Comparison of ENCODE assay signal across 11 cellular contexts in genomic region chr5:111227805-111228204, GRCh38. TPM values are rescaled to one million over a fixed set of nuclear protein-coding genes. Genes with fewer than 3 reads are reported as not detected.
A peak's percentile ranks its signal among the peaks of the same experiment; 100 is the strongest.
DNase-seq lines count a peak whose midpoint lies in the region; ATAC-seq and TF ChIP-seq lines count a peak whose summit lies in the region.
"Had no signal": no experiment of that assay in that cellular context is flagged by ENCODE, and none has a peak within 500 bp of the region (broad histone marks: within the 10 kb centered on the region; RNA-seq: fewer than 3 reads in every experiment).

No MANE protein-coding gene starts in this region.

- H3K4me3 ChIP-seq in ascending aorta: no peak overlapping the region
- H3K4me3 ChIP-seq: HAP-1, SK-N-MC had no signal

- peak; percentile 95 for DNase-seq in Daoy (ENCODE audit: low read depth)
- peak; percentile 5 for DNase-seq in NCI-H1105 treated with DMSO at 0.1 percent for 48 hours (lab: John Stamatoyannopoulos, UW)
- DNase-seq in activated naive CD8-positive, alpha-beta T cell treated with anti-CD3 and anti-CD28 coated beads, Interleukin-2, amount 50 U/mL, for 24 hours: no peak
- peak; percentile 62 for DNase-seq in myocyte (ENCODE audit: low read depth)
- no peak for DNase-seq in ureter (ENCODE audit: low spot score)
- DNase-seq in effector CD8-positive, alpha-beta T cell (lab: John Stamatoyannopoulos, UW): no peak
- DNase-seq in ascending aorta (ENCODE audit: low spot score in 2 of 2): no peak
- DNase-seq in natural killer cell treated with Interleukin-12 subunit alpha and Interleukin-12 subunit beta and Interleukin-15 and Interleukin-18, amount 100 ng/mL, for 72 hours (ENCODE audit: low spot score): no peak

- H3K4me1 ChIP-seq in ascending aorta: peaks cover 3 to 11% of the 10 kb centered on the region in 2 donors

- intact Hi-C loops in ascending aorta (cut with DNase I): no loop called here

- H3K27me3 ChIP-seq in ascending aorta: no peaks in the 10 kb centered on the region

- peaks cover 65% of the 10 kb centered on the region for H3K4me1 Mint-ChIP-seq in activated naive CD8-positive, alpha-beta T cell treated with anti-CD3 and anti-CD28 coated beads, Interleukin-2, amount 50 U/mL, for 24 hours
- peaks cover 19 to 48% of the 10 kb centered on the region in 2 donors for H3K4me1 Mint-ChIP-seq in natural killer cell treated with Interleukin-12 subunit alpha and Interleukin-12 subunit beta and Interleukin-15 and Interleukin-18, amount 100 ng/mL, for 72 hours (ENCODE audit: low read depth in 2 of 2)

- peak overlapping the region; percentile 92 for H3K4me3 Mint-ChIP-seq in activated naive CD8-positive, alpha-beta T cell treated with anti-CD3 and anti-CD28 coated beads, Interleukin-2, amount 50 U/mL, for 24 hours
- H3K4me3 Mint-ChIP-seq in natural killer cell treated with Interleukin-12 subunit alpha and Interleukin-12 subunit beta and Interleukin-15 and Interleukin-18, amount 100 ng/mL, for 72 hours: no peak overlapping the region

- H3K36me3 Mint-ChIP-seq in activated naive CD8-positive, alpha-beta T cell treated with anti-CD3 and anti-CD28 coated beads, Interleukin-2, amount 50 U/mL, for 24 hours (ENCODE audit: low read depth): peaks cover 5% of the 10 kb centered on the region
- no peaks in the 10 kb centered on the region for H3K36me3 Mint-ChIP-seq in natural killer cell treated with Interleukin-12 subunit alpha and Interleukin-12 subunit beta and Interleukin-15 and Interleukin-18, amount 100 ng/mL, for 72 hours

- H3K27ac ChIP-seq in ascending aorta: no peak overlapping the region
- H3K27ac ChIP-seq: SK-N-MC had no signal

- no peaks in the 10 kb centered on the region for H3K9me3 ChIP-seq in ascending aorta
- H3K9me3 ChIP-seq: HAP-1, heart left ventricle had no signal

- no peaks in the 10 kb centered on the region for H3K36me3 ChIP-seq in ascending aorta
- H3K36me3 ChIP-seq: HAP-1, heart left ventricle had no signal

- no peaks in the 10 kb centered on the region for H3K9me3 Mint-ChIP-seq in activated naive CD8-positive, alpha-beta T cell treated with anti-CD3 and anti-CD28 coated beads, Interleukin-2, amount 50 U/mL, for 24 hours
- no peaks in the 10 kb centered on the region for H3K9me3 Mint-ChIP-seq in natural killer cell treated with Interleukin-12 subunit alpha and Interleukin-12 subunit beta and Interleukin-15 and Interleukin-18, amount 100 ng/mL, for 72 hours

- no peak for TF ChIP-seq CTCF in ascending aorta (IDR thresholded peaks at IDR 0.05)

- no peaks in the 10 kb centered on the region for H3K27me3 Mint-ChIP-seq in activated naive CD8-positive, alpha-beta T cell treated with anti-CD3 and anti-CD28 coated beads, Interleukin-2, amount 50 U/mL, for 24 hours
- H3K27me3 Mint-ChIP-seq in natural killer cell treated with Interleukin-12 subunit alpha and Interleukin-12 subunit beta and Interleukin-15 and Interleukin-18, amount 100 ng/mL, for 72 hours: peaks cover 30 to 32% of the 10 kb centered on the region in 2 donors

- ATAC-seq in activated naive CD8-positive, alpha-beta T cell treated with anti-CD3 and anti-CD28 coated beads, Interleukin-2, amount 50 U/mL, for 24 hours: no peak
- ATAC-seq in natural killer cell treated with Interleukin-12 subunit alpha and Interleukin-12 subunit beta and Interleukin-15 and Interleukin-18, amount 100 ng/mL, for 72 hours: no peak
- ATAC-seq: heart left ventricle had no signal

- H3K27ac Mint-ChIP-seq in activated naive CD8-positive, alpha-beta T cell treated with anti-CD3 and anti-CD28 coated beads, Interleukin-2, amount 50 U/mL, for 24 hours: peak overlapping the region; percentile 97
- peak overlapping the region in 1 of 2 donors; percentile 37 for H3K27ac Mint-ChIP-seq in natural killer cell treated with Interleukin-12 subunit alpha and Interleukin-12 subunit beta and Interleukin-15 and Interleukin-18, amount 100 ng/mL, for 72 hours

RNA-seq across cellular contexts. Expression of gene CAMK4, which starts 3.6 kb away (rescaled TPM):
- total RNA-seq in Daoy (2014; rRNA removed; shearing (Covaris generic)): 20.1 and 28.1 TPM in 2 replicates
- total RNA-seq in myocyte: 0.19 and 0.42 TPM in 2 replicates
- 0.09 TPM for polyA plus RNA-seq in myocyte (2012)
- 3.0 TPM for total RNA-seq in ureter
- total RNA-seq in ascending aorta: under 0.01 TPM
- 10 to 100 TPM in 1 of 2 donors, 1 to 10 TPM in 1; 5.4 to 16.2 TPM for total RNA-seq in natural killer cell treated with Interleukin-12 subunit alpha and Interleukin-12 subunit beta and Interleukin-15 and Interleukin-18, amount 100 ng/mL, for 72 hours

Comparison
In these comparisons a context has a peak if more than half of its experiments do, and no peak if none do; other contexts are left out.
1. DNase-seq: peak in Daoy (single experiment), NCI-H1105 treated with DMSO at 0.1 percent for 48 hours (single experiment) and myocyte (single experiment); none in activated naive CD8-positive, alpha-beta T cell treated with anti-CD3 and anti-CD28 coated beads, Interleukin-2, amount 50 U/mL, for 24 hours (single experiment), ureter (single experiment), effector CD8-positive, alpha-beta T cell (single experiment), ascending aorta (0 of 2) and natural killer cell treated with Interleukin-12 subunit alpha and Interleukin-12 subunit beta and Interleukin-15 and Interleukin-18, amount 100 ng/mL, for 72 hours (single experiment).